11 cellular contexts compared by ENCODE assay signal in genomic region chr10:97684866-97685394, GRCh38. TPM values are rescaled to one million over a fixed set of nuclear protein-coding genes. Genes with fewer than 3 reads are reported as not detected.
DNase-seq lines count a peak whose midpoint lies in the region; ATAC-seq and TF ChIP-seq lines count a peak whose summit lies in the region.
"Had no signal": no experiment of that assay in that cellular context is flagged by ENCODE, and none has a peak within 500 bp of the region (broad histone marks: within the 10 kb centered on the region; RNA-seq: fewer than 3 reads in every experiment).

No MANE protein-coding gene starts in this region.

- no peaks in the 10 kb centered on the region for H3K27me3 Mint-ChIP-seq in type B pancreatic cell
- peaks cover 5% of the 10 kb centered on the region for H3K27me3 Mint-ChIP-seq in glutamatergic neuron (ENCODE audit: unreplicated experiment)

- H3K4me3 Mint-ChIP-seq in type B pancreatic cell, result peak overlapping the region; percentile 92
- H3K4me3 Mint-ChIP-seq in glutamatergic neuron (ENCODE audit: unreplicated experiment), result no peak overlapping the region
- H3K4me3 Mint-ChIP-seq: activated naive CD4-positive, alpha-beta T cell treated with anti-CD3 and anti-CD28 coated beads, Interleukin-2, amount 10 ng/mL, durations not matched to agents 7 days and 5 days had no signal

- TF ChIP-seq CTCF in heart left ventricle (IDR thresholded peaks at IDR 0.05), result no peak
- TF ChIP-seq CTCF in choroid plexus epithelial cell (conservative IDR thresholded peaks at IDR 0.05; ENCODE audit: low read depth, low read length), result no peak
- TF ChIP-seq CTCF in type B pancreatic cell (conservative IDR thresholded peaks at IDR 0.05), result no peak
- TF ChIP-seq CTCF in glutamatergic neuron (IDR thresholded peaks at IDR 0.05; ENCODE audit: partially characterized antibody, unreplicated experiment), result no peak

- no peak for DNase-seq in heart left ventricle
- DNase-seq in Right ventricle myocardium inferior (ENCODE audit: missing footprints), result no peak
- peak; percentile 60 for DNase-seq in choroid plexus epithelial cell (ENCODE audit: low read depth)
- no peak for DNase-seq in type B pancreatic cell (ENCODE audit: extremely low spot score, unreplicated experiment)
- no peak for DNase-seq in glutamatergic neuron
- DNase-seq in midbrain (lab: John Stamatoyannopoulos, UW), result no peak
- DNase-seq: activated naive CD4-positive, alpha-beta T cell treated with anti-CD3 and anti-CD28 coated beads, Interleukin-2, amount 10 ng/mL, durations not matched to agents 7 days and 5 days; NCI-H1105 treated with DMSO at 0.1 percent for 48 hours had no signal

- H3K4me3 ChIP-seq in heart left ventricle, result peak overlapping the region in 9 of 12 donors; percentile 58 to 86 (median 77)
- H3K4me3 ChIP-seq in choroid plexus epithelial cell (ENCODE audit: low read depth, low read length), result peak overlapping the region; percentile 92
- peak overlapping the region; percentile 80 for H3K4me3 ChIP-seq in mucosa of stomach (ENCODE audit: low read length)
- H3K4me3 ChIP-seq: neural progenitor cell had no signal

- H3K4me1 Mint-ChIP-seq in type B pancreatic cell (ENCODE audit: unreplicated experiment) (peaks cover 30% of the 10 kb centered on the region), glutamatergic neuron (ENCODE audit: low read depth, unreplicated experiment) (peaks cover 17% of the 10 kb centered on the region)

- no peak for TF ChIP-seq POLR2A in heart left ventricle (IDR thresholded peaks at IDR 0.05)

- no peaks in the 10 kb centered on the region for H3K36me3 Mint-ChIP-seq in type B pancreatic cell
- no peaks in the 10 kb centered on the region for H3K36me3 Mint-ChIP-seq in glutamatergic neuron (ENCODE audit: unreplicated experiment)
- H3K36me3 Mint-ChIP-seq: activated naive CD4-positive, alpha-beta T cell treated with anti-CD3 and anti-CD28 coated beads, Interleukin-2, amount 10 ng/mL, durations not matched to agents 7 days and 5 days; neural progenitor cell had no signal

- H3K36me3 ChIP-seq in heart left ventricle, result peaks cover 0 to 2% (median 0%) of the 10 kb centered on the region in 9 donors
- H3K36me3 ChIP-seq in mucosa of stomach (ENCODE audit: control insufficient read depth, insufficient read depth, low read length), result no peaks in the 10 kb centered on the region
- H3K36me3 ChIP-seq: neural progenitor cell had no signal

- ATAC-seq in heart left ventricle (no peak), Right ventricle myocardium inferior (no peak), GM18907 (IDR thresholded peaks at IDR 0.05; ENCODE audit: unreplicated experiment) (no peak)

- peak overlapping the region; percentile 91 for H3K9ac ChIP-seq in mucosa of stomach (ENCODE audit: low read length)
- H3K9ac ChIP-seq: neural progenitor cell had no signal

- H3K27ac Mint-ChIP-seq in type B pancreatic cell (peak overlapping the region; percentile 52), glutamatergic neuron (ENCODE audit: unreplicated experiment) (no peak overlapping the region)
- H3K27ac Mint-ChIP-seq: activated naive CD4-positive, alpha-beta T cell treated with anti-CD3 and anti-CD28 coated beads, Interleukin-2, amount 10 ng/mL, durations not matched to agents 7 days and 5 days; neural progenitor cell had no signal

- 59 to 75% (median 63%) methylated on average over 5 of the region's 5 CpGs for WGBS in heart left ventricle, 4 donors

- no peaks in the 10 kb centered on the region for H3K9me3 ChIP-seq in heart left ventricle
- H3K9me3 ChIP-seq in mucosa of stomach (ENCODE audit: control insufficient read depth, low read length), result no peaks in the 10 kb centered on the region

- no peaks in the 10 kb centered on the region for H3K9me3 Mint-ChIP-seq in type B pancreatic cell
- H3K9me3 Mint-ChIP-seq in glutamatergic neuron (ENCODE audit: unreplicated experiment), result peaks cover 3% of the 10 kb centered on the region
- H3K9me3 Mint-ChIP-seq: activated naive CD4-positive, alpha-beta T cell treated with anti-CD3 and anti-CD28 coated beads, Interleukin-2, amount 10 ng/mL, durations not matched to agents 7 days and 5 days; neural progenitor cell had no signal

- peak overlapping the region in 8 of 12 donors; percentile 3 to 93 (median 50) for H3K27ac ChIP-seq in heart left ventricle
- H3K27ac ChIP-seq: neural progenitor cell had no signal

- peaks cover 0 to 67% (median 45%) of the 10 kb centered on the region in 12 donors for H3K4me1 ChIP-seq in heart left ventricle
- peaks cover 47% of the 10 kb centered on the region for H3K4me1 ChIP-seq in mucosa of stomach (ENCODE audit: control insufficient read depth, insufficient read depth, low read length)

- intact Hi-C loops in heart left ventricle (cut with DNase I), result loop anchor here in 1 of 10 donors (5.0 kb wide), 1 partner anchor 43 kb away; the partner anchor contains the start of gene PI4K2A
- intact Hi-C loops in Right ventricle myocardium inferior (cut with DNase I), result no loop called here

- H3K27me3 ChIP-seq in heart left ventricle (no peaks in the 10 kb centered on the region), mucosa of stomach (ENCODE audit: control insufficient read depth, insufficient read depth, low read length) (no peaks in the 10 kb centered on the region)

RNA-seq across cellular contexts. Expression of gene AVPI1, which starts 2.1 kb away (rescaled TPM):
- total RNA-seq in heart left ventricle, result 10 to 100 TPM in 4 of 9 donors, 1 to 10 TPM in 5; 7.0 to 13.0 (median 9.9) TPM
- polyA plus RNA-seq in heart left ventricle, result 10 to 100 TPM in 1 of 2 donors, 1 to 10 TPM in 1; 6.6 to 38.6 TPM
- total RNA-seq in Right ventricle myocardium inferior, result 8.7 TPM
- total RNA-seq in type B pancreatic cell (ENCODE audit: low replicate concordance), result 7.8 and 16.2 TPM in 2 replicates
- 4.5 TPM for total RNA-seq in glutamatergic neuron (ENCODE audit: unreplicated experiment)

RNA-seq across cellular contexts. Expression of gene MARVELD1, which starts 28.6 kb away (rescaled TPM):
- total RNA-seq in heart left ventricle (10 to 100 TPM in 2 of 9 donors, 1 to 10 TPM in 7; 4.4 to 17.2 (median 6.8) TPM), Right ventricle myocardium inferior (8.9 TPM), type B pancreatic cell (ENCODE audit: low replicate concordance) (16.8 and 43.7 TPM in 2 replicates), glutamatergic neuron (ENCODE audit: unreplicated experiment) (12.2 TPM)
- polyA plus RNA-seq in heart left ventricle, result 10 to 100 TPM in 1 of 2 donors, 1 to 10 TPM in 1; 3.0 to 10.1 TPM

RNA-seq across cellular contexts. Expression of gene PI4K2A, which starts 44.5 kb away (rescaled TPM):
- total RNA-seq in heart left ventricle, result 10 to 100 TPM; 10.4 to 24.2 (median 17.3) TPM
- 10 to 100 TPM in 1 of 2 donors, 1 to 10 TPM in 1; 5.6 to 36.8 TPM for polyA plus RNA-seq in heart left ventricle
- 11.0 TPM for total RNA-seq in Right ventricle myocardium inferior
- 18.7 and 19.3 TPM in 2 replicates for total RNA-seq in type B pancreatic cell (ENCODE audit: low replicate concordance)
- total RNA-seq in glutamatergic neuron (ENCODE audit: unreplicated experiment), result 17.9 TPM

RNA-seq across cellular contexts. Expression of gene MORN4, which starts 51.6 kb away (rescaled TPM):
- total RNA-seq in heart left ventricle (10 to 100 TPM in 6 of 9 donors, 1 to 10 TPM in 3; 7.2 to 21.0 (median 10.8) TPM), Right ventricle myocardium inferior (8.0 TPM), type B pancreatic cell (ENCODE audit: low replicate concordance) (9.0 and 15.8 TPM in 2 replicates), glutamatergic neuron (ENCODE audit: unreplicated experiment) (31.4 TPM)
- 10 to 100 TPM; 16.1 to 31.7 TPM for polyA plus RNA-seq in heart left ventricle

RNA-seq across cellular contexts. Expression of gene ZFYVE27, which starts 52.0 kb away (rescaled TPM):
- 10 to 100 TPM in 8 of 9 donors, 1 to 10 TPM in 1; 7.3 to 16.1 (median 13.1) TPM for total RNA-seq in heart left ventricle
- 10 to 100 TPM in 1 of 2 donors, 1 to 10 TPM in 1; 9.5 to 28.5 TPM for polyA plus RNA-seq in heart left ventricle
- 11.7 TPM for total RNA-seq in Right ventricle myocardium inferior
- 25.6 and 28.8 TPM in 2 replicates for total RNA-seq in type B pancreatic cell (ENCODE audit: low replicate concordance)
- total RNA-seq in glutamatergic neuron (ENCODE audit: unreplicated experiment), result 48.5 TPM
